ENCODE assay signal across 14 cellular contexts in the genomic region with DNA sequence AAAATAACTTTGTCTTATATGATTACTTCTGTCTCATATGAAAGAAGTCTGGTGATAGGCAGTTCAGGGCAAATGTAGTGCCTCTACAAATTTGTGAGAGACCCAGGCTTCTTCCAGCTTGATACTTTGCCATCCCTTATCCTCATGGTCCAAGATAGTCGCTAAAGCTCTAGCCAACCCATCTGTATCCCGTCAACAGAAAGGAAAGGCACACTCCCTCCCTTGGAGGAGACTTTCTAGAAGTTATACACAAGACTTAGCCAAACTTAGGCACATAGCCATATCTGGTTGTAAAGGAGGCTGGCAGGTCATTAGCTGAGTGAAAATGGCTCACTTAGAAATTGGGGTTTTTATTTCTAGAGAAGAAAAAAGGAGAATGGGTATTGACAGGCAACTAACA. TPM values are rescaled to one million over a fixed set of nuclear protein-coding genes. Genes with fewer than 3 reads are reported as not detected.
DNase-seq lines count a peak whose midpoint lies in the region; ATAC-seq and TF ChIP-seq lines count a peak whose summit lies in the region.
"Had no signal": no experiment of that assay in that cellular context is flagged by ENCODE, and none has a peak within 500 bp of the region (broad histone marks: within the 10 kb centered on the region; RNA-seq: fewer than 3 reads in every experiment).

No MANE protein-coding gene starts in this region.

- H3F3A ChIP-seq in GM23338 (replicated peaks; ENCODE audit: low read depth): no peaks in the 10 kb centered on the region
- no peaks in the 10 kb centered on the region for H3F3A ChIP-seq in PC-9 (ENCODE audit: insufficient read depth, low read depth)

- no peak overlapping the region for H3K23ac ChIP-seq in trophoblast cell (ENCODE audit: low read length)

- no peak overlapping the region for H3K27ac Mint-ChIP-seq in GM23338
- no peak overlapping the region for H3K27ac Mint-ChIP-seq in glutamatergic neuron (ENCODE audit: unreplicated experiment)
- H3K27ac Mint-ChIP-seq: CD8-positive, alpha-beta T cell; H9 had no signal

- H3K79me1 ChIP-seq in trophoblast cell (ENCODE audit: low read length): no peaks in the 10 kb centered on the region

- no TSS peak for BruUV-seq in PC-9 (replicated peaks; lab: Mats Ljungman, UMichigan)

- no peak overlapping the region for H3K18ac ChIP-seq in trophoblast cell (ENCODE audit: low read length)

- no peaks in the 10 kb centered on the region for H3K9me3 ChIP-seq in PC-9 (ENCODE audit: insufficient read depth, low read depth)
- H3K9me3 ChIP-seq in trophoblast cell (ENCODE audit: insufficient read depth, low read depth, low read length): no peaks in the 10 kb centered on the region
- H3K9me3 ChIP-seq: Caco-2 had no signal

- H3K4me1 Mint-ChIP-seq in GM23338 (no peaks in the 10 kb centered on the region), glutamatergic neuron (ENCODE audit: low read depth, unreplicated experiment) (no peaks in the 10 kb centered on the region)
- H3K4me1 Mint-ChIP-seq: H9 had no signal

- no peak overlapping the region for H3K4me2 ChIP-seq in GM23338
- no peak overlapping the region for H3K4me2 ChIP-seq in PC-9
- H3K4me2 ChIP-seq in trophoblast cell (ENCODE audit: low read length): no peak overlapping the region

- H3K9me2 ChIP-seq in GM23338 (ENCODE audit: insufficient read depth) (no peaks in the 10 kb centered on the region), PC-9 (ENCODE audit: insufficient read depth) (no peaks in the 10 kb centered on the region)

- no peak overlapping the region for H3K14ac ChIP-seq in trophoblast cell (ENCODE audit: low read length)

- H3K4me1 ChIP-seq in GM23338 (ENCODE audit: insufficient read depth) (no peaks in the 10 kb centered on the region), PC-9 (replicated peaks; ENCODE audit: insufficient read depth) (peaks cover 16% of the 10 kb centered on the region), trophoblast cell (ENCODE audit: control insufficient read depth in 1 of 2, insufficient read depth in 2 of 2, low read length in 2 of 2) (no peaks in the 10 kb centered on the region)

- H3K36me3 Mint-ChIP-seq in GM23338 (ENCODE audit: low read depth) (no peaks in the 10 kb centered on the region), glutamatergic neuron (ENCODE audit: unreplicated experiment) (no peaks in the 10 kb centered on the region)
- H3K36me3 Mint-ChIP-seq: CD8-positive, alpha-beta T cell had no signal

- CTCF ChIA-PET in PC-9 (lab: Charles Lee): no interaction called here

- DNase-seq in left ventricle myocardium superior (no peak), cardiac septum (ENCODE audit: low spot score) (no peak), GM23338 (ENCODE audit: low spot score) (no peak), PC-9 (no peak), trophoblast cell (no peak), glutamatergic neuron (no peak)
- DNase-seq: C1 segment of cervical spinal cord; Caco-2; CD8-positive, alpha-beta T cell; DMS153; DND-41; GM23248; H9 had no signal

- no peak overlapping the region for H2BK12ac ChIP-seq in trophoblast cell (ENCODE audit: low read length)

- H4K91ac ChIP-seq in trophoblast cell (ENCODE audit: low read depth, low read length): no peak overlapping the region

- POLR2A ChIA-PET in PC-9 (lab: Charles Lee; ENCODE audit: unreplicated experiment): no interaction called here

- peak overlapping the region; percentile 43; the same call in 1 of the 2 replicates for H2AFZ ChIP-seq in GM23338
- 0 out of 2 replicates have a peak overlapping the region, but pooled peaks have one; percentile 23 for H2AFZ ChIP-seq in PC-9
- no peak overlapping the region for H2AFZ ChIP-seq in trophoblast cell (ENCODE audit: insufficient read depth, low read length, poor library complexity)
- H2AFZ ChIP-seq: GM23248 had no signal

- H3K79me2 ChIP-seq in GM23338 (replicated peaks; ENCODE audit: insufficient read depth) (no peaks in the 10 kb centered on the region), PC-9 (ENCODE audit: low read depth) (no peaks in the 10 kb centered on the region), trophoblast cell (ENCODE audit: control insufficient read depth, insufficient read depth, low read length, poor library complexity) (no peaks in the 10 kb centered on the region)

- ATAC-seq in left ventricle myocardium superior: peak; percentile 58
- no peak for ATAC-seq in GM23338
- ATAC-seq: CD8-positive, alpha-beta T cell; HCT116 had no signal

- H3K36me3 ChIP-seq in GM23338 (ENCODE audit: insufficient read depth) (no peaks in the 10 kb centered on the region), PC-9 (ENCODE audit: low read depth) (no peaks in the 10 kb centered on the region), trophoblast cell (ENCODE audit: control insufficient read depth in 1 of 2, insufficient read depth in 2 of 2, low read length in 2 of 2) (no peaks in the 10 kb centered on the region)

- WGBS in trophoblast cell (ENCODE audit: extremely low coverage, insufficient coverage, insufficient read length): no CpG with 5 or more reads among the region's 2 CpGs

- H3K4me3 Mint-ChIP-seq in GM23338: no peak overlapping the region
- H3K4me3 Mint-ChIP-seq in glutamatergic neuron (ENCODE audit: unreplicated experiment): no peak overlapping the region
- H3K4me3 Mint-ChIP-seq: CD8-positive, alpha-beta T cell; H9 had no signal

- no peaks in the 10 kb centered on the region for H4K20me1 ChIP-seq in GM23338 (replicated peaks; ENCODE audit: insufficient read depth)
- no peaks in the 10 kb centered on the region for H4K20me1 ChIP-seq in PC-9 (ENCODE audit: insufficient read depth)

- no peak overlapping the region for H4K12ac ChIP-seq in trophoblast cell (ENCODE audit: low read depth, low read length)

- no peak overlapping the region for H3K9ac ChIP-seq in trophoblast cell (ENCODE audit: low read length)
- H3K9ac ChIP-seq: GM23248 had no signal

- H2BK120ac ChIP-seq in trophoblast cell (ENCODE audit: insufficient read depth, low read length, poor library complexity): no peak overlapping the region

- no peak overlapping the region for H4K8ac ChIP-seq in trophoblast cell (ENCODE audit: low read depth, low read length)

- H2BK5ac ChIP-seq in trophoblast cell (ENCODE audit: low read depth, low read length, poor library complexity): peak overlapping the region; percentile 19

- H2AK5ac ChIP-seq in trophoblast cell (ENCODE audit: low read length): peak overlapping the region; percentile 18

- no peak overlapping the region for H3K4ac ChIP-seq in trophoblast cell (ENCODE audit: low read depth, low read length)

- H3K9me3 Mint-ChIP-seq in GM23338: no peaks in the 10 kb centered on the region
- H3K9me3 Mint-ChIP-seq in glutamatergic neuron (ENCODE audit: unreplicated experiment): no peaks in the 10 kb centered on the region
- H3K9me3 Mint-ChIP-seq: CD8-positive, alpha-beta T cell; H9 had no signal

- H3K27me3 ChIP-seq in GM23338 (ENCODE audit: insufficient read depth) (no peaks in the 10 kb centered on the region), PC-9 (ENCODE audit: insufficient read depth, low read depth) (no peaks in the 10 kb centered on the region), trophoblast cell (ENCODE audit: insufficient read depth, low read length) (no peaks in the 10 kb centered on the region)

- no peak overlapping the region for H3K27ac ChIP-seq in GM23338 (ENCODE audit: low read depth)
- H3K27ac ChIP-seq in PC-9: no peak overlapping the region
- H3K27ac ChIP-seq in trophoblast cell (ENCODE audit: low read depth, low read length): no peak overlapping the region
- H3K27ac ChIP-seq: GM23248 had no signal

- intact Hi-C loops in left ventricle myocardium superior (cut with micrococcal nuclease): no loop called here
- intact Hi-C loops in cardiac septum (cut with DNase I): no loop called here
- intact Hi-C loops in PC-9 (cut with micrococcal nuclease; ENCODE audit: unreplicated experiment): no loop called here

- TF ChIP-seq CTCF in GM23338 (conservative IDR thresholded peaks at IDR 0.05; ENCODE audit: low read depth in 2 of 2): no peak
- no peak for TF ChIP-seq CTCF in PC-9 (conservative IDR thresholded peaks at IDR 0.05)
- no peak for TF ChIP-seq CTCF in glutamatergic neuron (IDR thresholded peaks at IDR 0.05; ENCODE audit: partially characterized antibody, unreplicated experiment)

- no peaks in the 10 kb centered on the region for H3K27me3 Mint-ChIP-seq in GM23338 (ENCODE audit: insufficient read depth, low read depth, poor library complexity)
- H3K27me3 Mint-ChIP-seq in glutamatergic neuron (ENCODE audit: unreplicated experiment): no peaks in the 10 kb centered on the region

- H3K4me3 ChIP-seq in GM23338: no peak overlapping the region
- H3K4me3 ChIP-seq in PC-9: no peak overlapping the region
- H3K4me3 ChIP-seq in trophoblast cell (ENCODE audit: low read depth, low read length): no peak overlapping the region
- H3K4me3 ChIP-seq: GM23248 had no signal

TF ChIP-seq in GM23338, 12 proteins besides CTCF, POLR2A, EP300 and RAD21 (continues in another document):
- TF ChIP-seq EZH2 (IDR thresholded peaks at IDR 0.05; ENCODE audit: low read depth, unreplicated experiment) (no peak), ZNF114 (CRISPR knock-in tag; IDR thresholded peaks at IDR 0.05) (no peak), EZH2phosphoT487 (IDR thresholded peaks at IDR 0.05; ENCODE audit: unreplicated experiment) (no peak), POLR2AphosphoS5 (IDR thresholded peaks at IDR 0.05; ENCODE audit: low read depth) (no peak), STAT1 (IDR thresholded peaks at IDR 0.05; ENCODE audit: unreplicated experiment) (no peak)

RNA-seq across cellular contexts. Expression of gene EHBP1, which starts 14.3 kb away (rescaled TPM):
- total RNA-seq in left ventricle myocardium superior (21.8 TPM), cardiac septum (19.4 TPM), PC-9 (2021) (79.3 and 100 TPM in 2 replicates), glutamatergic neuron (ENCODE audit: unreplicated experiment) (63.4 TPM)
- total RNA-seq in GM23338 (2014; rRNA removed; shearing (Covaris generic)): 47.0 and 47.9 TPM in 2 replicates
- 19.1 and 27.2 TPM in 2 replicates for polyA plus RNA-seq in GM23338 (2016; fragmentation: Nextera tagmentation; extraction: Ambion mirVana)
- polyA plus RNA-seq in trophoblast cell (2013): 50.6 and 56.9 TPM in 2 replicates
